Comparison of ENCODE assay signal across 13 cellular contexts in genomic region chr10:50993817-50994251, GRCh38.
DNase-seq lines count a peak whose midpoint lies in the region; ATAC-seq and TF ChIP-seq lines count a peak whose summit lies in the region.
"Had no signal": no experiment of that assay in that cellular context is flagged by ENCODE, and none has a peak within 500 bp of the region (broad histone marks: within the 10 kb centered on the region; RNA-seq: fewer than 3 reads in every experiment).

No MANE protein-coding gene starts in this region.

- DNase-seq in HFF-Myc (ENCODE audit: extremely low read depth, low read depth) (no peak), dedifferentiated amniotic fluid mesenchymal stem cell (ENCODE audit: extremely low spot score) (peak; percentile 72), lower lobe of right lung (peak; percentile 52), thyroid gland (peak; percentile 29 to 35), UCSD-AML1 (lab: John Stamatoyannopoulos, UW; ENCODE audit: unreplicated experiment) (no peak), NCI-H82 (lab: John Stamatoyannopoulos, UW) (no peak), NCI-H2107 treated with DMSO at 0.1 percent for 48 hours (lab: John Stamatoyannopoulos, UW; ENCODE audit: unreplicated experiment) (no peak), NCI-H446 treated with DMSO at 0.1 percent for 48 hours (lab: John Stamatoyannopoulos, UW) (no peak)
- DNase-seq: activated CD4-positive, alpha-beta T cell treated with anti-CD3 and anti-CD28 coated beads, Interleukin-2, amount 10 ng/mL, durations not matched to agents 24 days and 14 days; amygdala; MV-4-11; stimulated activated CD8-positive, alpha-beta memory T cell treated with anti-CD3 and anti-CD28 coated beads, Interleukin-4, amount 100 ng/mL, for 48 hours had no signal

- no peaks in the 10 kb centered on the region for H3K9me3 ChIP-seq in lower lobe of right lung
- no peaks in the 10 kb centered on the region for H3K9me3 ChIP-seq in thyroid gland
- H3K9me3 ChIP-seq: prostate gland had no signal

- H3K27ac ChIP-seq in lower lobe of right lung (peak overlapping the region; percentile 86), thyroid gland (peak overlapping the region; percentile 36 to 85 (median 69))
- H3K27ac ChIP-seq: prostate gland had no signal

- no peak for TF ChIP-seq POLR2A in thyroid gland (IDR thresholded peaks at IDR 0.05)

- H3K36me3 ChIP-seq in lower lobe of right lung (no peaks in the 10 kb centered on the region), thyroid gland (no peaks in the 10 kb centered on the region)
- H3K36me3 ChIP-seq: prostate gland had no signal

- TF ChIP-seq CTCF in HFF-Myc (IDR thresholded peaks at IDR 0.05; ENCODE audit: low read depth, low read length, missing control alignments) (no peak), lower lobe of right lung (IDR thresholded peaks at IDR 0.05) (no peak), thyroid gland (IDR thresholded peaks at IDR 0.05) (no peak)

- peak; percentile 75 to 83 for ATAC-seq in lower lobe of right lung

- intact Hi-C loops in lower lobe of right lung (cut with DNase I): no loop called here
- intact Hi-C loops in thyroid gland (cut with DNase I): no loop called here

- H3K4me1 ChIP-seq in lower lobe of right lung (peaks cover 17% of the 10 kb centered on the region), thyroid gland (no peaks in the 10 kb centered on the region)
- H3K4me1 ChIP-seq: prostate gland had no signal

- H3K4me3 ChIP-seq in HFF-Myc (replicated peaks; ENCODE audit: low read depth, low read length) (peak overlapping the region; percentile 40), lower lobe of right lung (peak overlapping the region; percentile 66), thyroid gland (replicated peaks in 1 of 3) (no peak overlapping the region)
- H3K4me3 ChIP-seq: prostate gland had no signal

- WGBS in thyroid gland, 2 donors: 30 to 31% methylated on average over 3 of the region's 3 CpGs

- no peaks in the 10 kb centered on the region for H3K27me3 ChIP-seq in lower lobe of right lung (ENCODE audit: low read depth)
- no peaks in the 10 kb centered on the region for H3K27me3 ChIP-seq in thyroid gland

Comparison
In these comparisons a context has a peak if more than half of its experiments do, and no peak if none do; other contexts are left out.
1. DNase-seq: peak in dedifferentiated amniotic fluid mesenchymal stem cell (single experiment), lower lobe of right lung (single experiment) and thyroid gland (2 of 2); none in HFF-Myc (single experiment), UCSD-AML1 (single experiment), NCI-H82 (single experiment), NCI-H2107 treated with DMSO at 0.1 percent for 48 hours (single experiment) and NCI-H446 treated with DMSO at 0.1 percent for 48 hours (single experiment).
2. H3K4me3 ChIP-seq: peak in HFF-Myc (single experiment) and lower lobe of right lung (single experiment); none in thyroid gland (0 of 3).